In genomic region chr4:147509386-147509785, GRCh38 we compare ENCODE assay signal across 20 cellular contexts. TPM values are rescaled to one million over a fixed set of nuclear protein-coding genes. Genes with fewer than 3 reads are reported as not detected.
"Had no signal": no experiment of that assay in that cellular context is flagged by ENCODE, and none has a peak within 500 bp of the region (broad histone marks: within the 10 kb centered on the region; RNA-seq: fewer than 3 reads in every experiment).

No MANE protein-coding gene starts in this region.

- H3K36me3 ChIP-seq: gastrocnemius medialis, heart right ventricle, suprapubic skin, thyroid gland, upper lobe of left lung, vagina had no signal

- H3K27ac Mint-ChIP-seq: natural killer cell had no signal

- H3K9me3 ChIP-seq: gastrocnemius medialis, heart right ventricle, mucosa of descending colon, suprapubic skin, thyroid gland, upper lobe of left lung, vagina had no signal

- H3K4me3 Mint-ChIP-seq: natural killer cell, neural crest cell had no signal

- H3K9me3 Mint-ChIP-seq: natural killer cell, neural crest cell had no signal

- H3K36me3 Mint-ChIP-seq: natural killer cell had no signal

- H3K27ac ChIP-seq: dorsolateral prefrontal cortex, gastrocnemius medialis, heart right ventricle, skin epidermis, suprapubic skin, thyroid gland, upper lobe of left lung, vagina had no signal

- DNase-seq: cortex of kidney; dorsolateral prefrontal cortex; effector CD8-positive, alpha-beta T cell; gastrocnemius medialis; heart right ventricle; hypothalamus; left colon; left ventricle myocardium superior; mesendoderm; mucosa of descending colon; natural killer cell; stimulated activated CD4-positive, alpha-beta T cell treated with anti-CD3 and anti-CD28 coated beads, Interleukin-12 subunit alpha, Interleukin-12 subunit beta, amount 100 ng/mL, for 4 hours; stimulated activated naive CD8-positive, alpha-beta T cell treated with anti-CD3 and anti-CD28 coated beads, Interleukin-15, Interleukin-2, amounts not matched to agents 100 U/mL and 50 U/mL, for 24 hours; thyroid gland; upper lobe of left lung had no signal

- H3K27me3 ChIP-seq: dorsolateral prefrontal cortex, gastrocnemius medialis, heart right ventricle, suprapubic skin, thyroid gland, upper lobe of left lung, vagina had no signal

- H3K4me3 ChIP-seq: dorsolateral prefrontal cortex, gastrocnemius medialis, heart right ventricle, lung, mucosa of descending colon, skin epidermis, suprapubic skin, thyroid gland, upper lobe of left lung, vagina had no signal

- H3K4me1 ChIP-seq: gastrocnemius medialis, suprapubic skin, thyroid gland, upper lobe of left lung, vagina had no signal

- H3K4me1 Mint-ChIP-seq: natural killer cell, neural crest cell had no signal

RNA-seq across cellular contexts. Expression of gene EDNRA, which starts 28.5 kb away (rescaled TPM):
- total RNA-seq: natural killer cell had no signal
